In genomic region chr10:50464004-50464409, GRCh38 we compare ENCODE assay signal across 15 cellular contexts.
DNase-seq lines count a peak whose midpoint lies in the region; TF ChIP-seq lines count a peak whose summit lies in the region.
"Had no signal": no experiment of that assay in that cellular context is flagged by ENCODE, and none has a peak within 500 bp of the region (broad histone marks: within the 10 kb centered on the region; RNA-seq: fewer than 3 reads in every experiment).

No MANE protein-coding gene starts in this region.

- H3K9me3 ChIP-seq in HEK293 (ENCODE audit: control insufficient read depth, insufficient read depth, low read depth, low read length) (no peaks in the 10 kb centered on the region), stomach (no peaks in the 10 kb centered on the region)
- H3K9me3 ChIP-seq: ascending aorta had no signal

- no peak for TF ChIP-seq EP300 in stomach (IDR thresholded peaks at IDR 0.05)

- CTCF ChIA-PET in HEK293 (lab: Yijun Ruan, JAX), result no interaction called here

- TF ChIP-seq CTCF in HEK293 (tag by site-specific recombination; IDR thresholded peaks at IDR 0.05) (no peak), fibroblast of pulmonary artery (IDR thresholded peaks at IDR 0.05; ENCODE audit: low read length, missing control alignments) (no peak), stomach (IDR thresholded peaks at IDR 0.05) (no peak)

- peaks cover 18% of the 10 kb centered on the region for H3K4me1 ChIP-seq in HEK293 (ENCODE audit: control insufficient read depth, insufficient read depth, low read length)
- peaks cover 0 to 41% (median 16%) of the 10 kb centered on the region in 4 donors for H3K4me1 ChIP-seq in stomach

- intact Hi-C loops in stomach (cut with DNase I; ENCODE audit: low total_unique reads), result no loop called here

- WGBS in stomach, 5 donors, result 48 to 98% (median 94%) methylated on average over 1 of the region's 1 CpG

- peak; percentile 53 for DNase-seq in Ammon's horn (ENCODE audit: low spot score)
- DNase-seq in NOMO-1 treated with dmso at 0.1 percent for 144 hours (lab: John Stamatoyannopoulos, UW; ENCODE audit: unreplicated experiment), result peak; percentile 43
- DNase-seq in fibroblast of pulmonary artery (ENCODE audit: low read depth), result peak; percentile 45
- no peak for DNase-seq in AG08396 (ENCODE audit: low spot score)
- DNase-seq in NCI-H774 (lab: John Stamatoyannopoulos, UW), result no peak
- DNase-seq in dermis blood vessel endothelial cell, result no peak
- DNase-seq in stomach, result no peak
- DNase-seq: activated CD4-positive, alpha-beta T cell treated with anti-CD3 and anti-CD28 coated beads, Interleukin-2, amount 50 U/mL, for 48 hours; effector CD8-positive, alpha-beta T cell; islet precursor cell; NCI-H187 treated with DMSO at 0.1 percent for 48 hours; stimulated activated naive CD4-positive, alpha-beta T cell treated with Interleukin-2 at 50 U/mL for 16 hours; T-helper 2 cell had no signal

- TF ChIP-seq POLR2A in stomach (IDR thresholded peaks at IDR 0.05), result no peak

- H3K36me3 ChIP-seq in HEK293 (ENCODE audit: control insufficient read depth in 2 of 2, insufficient read depth in 1 of 2, low read length in 2 of 2), result peaks cover 0 to 3% of the 10 kb centered on the region in 2 experiments; a peak in 1 of 3 replicates
- H3K36me3 ChIP-seq in stomach, result peaks cover 0 to 12% (median 9%) of the 10 kb centered on the region in 4 donors

- H3K27ac ChIP-seq in HEK293 (ENCODE audit: extremely low read depth, low read depth, low read length) (0 out of 2 replicates have a peak overlapping the region, but pooled peaks have one; percentile 25), stomach (no peak overlapping the region)
- H3K27ac ChIP-seq: ascending aorta had no signal

- H3K4me3 ChIP-seq in HEK293 (ENCODE audit: low read depth, low read length) (no peak overlapping the region), fibroblast of pulmonary artery (replicated peaks; ENCODE audit: low read depth, low read length) (no peak overlapping the region), stomach (no peak overlapping the region)
- H3K4me3 ChIP-seq: ascending aorta had no signal

- POLR2A ChIA-PET in HEK293 (lab: Yijun Ruan, JAX), result interaction anchor here (0.7 kb wide), 1 partner anchor 160 kb away, joined by 4 read pairs; no protein-coding TSS in a partner anchor

- no peaks in the 10 kb centered on the region for H3K27me3 ChIP-seq in stomach
- H3K27me3 ChIP-seq: ascending aorta had no signal

TF ChIP-seq in HEK293, 187 proteins besides CTCF, POLR2A, EP300 and RAD21 (continues in another document):
- TF ChIP-seq SP7 (tag by site-specific recombination; IDR thresholded peaks at IDR 0.05), result peak; percentile 98
- no peak for TF ChIP-seq ZNF146 (tag by site-specific recombination; IDR thresholded peaks at IDR 0.05)
- TF ChIP-seq ZNF530 (tag by site-specific recombination; IDR thresholded peaks at IDR 0.05; ENCODE audit: low read depth), result no peak
- no peak for TF ChIP-seq ZNF16 (tag by site-specific recombination; IDR thresholded peaks at IDR 0.05; ENCODE audit: low read depth)
- 0 out of 2 replicates have a peak, but pooled peaks have one; percentile 14 for TF ChIP-seq ZNF341 (tag by site-specific recombination; IDR thresholded peaks at IDR 0.05; ENCODE audit: low read depth)
- no peak for TF ChIP-seq ZIC2 (tag by site-specific recombination; IDR thresholded peaks at IDR 0.05)
- peak; percentile 100 for TF ChIP-seq PRDM6 (tag by site-specific recombination; IDR thresholded peaks at IDR 0.05)
- TF ChIP-seq ZNF184 (tag by site-specific recombination; IDR thresholded peaks at IDR 0.05), result peak; percentile 95
- TF ChIP-seq ZNF768 (tag by site-specific recombination; IDR thresholded peaks at IDR 0.05), result no peak; the same call in 1 of the 2 replicates
- 0 out of 2 replicates have a peak, but pooled peaks have one; percentile 91 for TF ChIP-seq ZNF221 (tag by site-specific recombination; IDR thresholded peaks at IDR 0.05; ENCODE audit: borderline replicate concordance)
- TF ChIP-seq ZNF776 (tag by site-specific recombination; IDR thresholded peaks at IDR 0.05; ENCODE audit: borderline replicate concordance), result no peak
- peak; percentile 63 for TF ChIP-seq PRDM10 (tag by site-specific recombination; IDR thresholded peaks at IDR 0.05)
- peak; percentile 63; the same call in 1 of the 2 replicates for TF ChIP-seq MZF1 (tag by site-specific recombination; IDR thresholded peaks at IDR 0.05; ENCODE audit: borderline replicate concordance)
- TF ChIP-seq ZFP41 (tag by site-specific recombination; IDR thresholded peaks at IDR 0.05; ENCODE audit: borderline replicate concordance), result no peak
- peak; percentile 100 for TF ChIP-seq ZNF843 (tag by site-specific recombination; IDR thresholded peaks at IDR 0.05)
- peak; percentile 72 for TF ChIP-seq SCRT2 (tag by site-specific recombination; IDR thresholded peaks at IDR 0.05)
- no peak for TF ChIP-seq ELK4 (IDR thresholded peaks at IDR 0.05; ENCODE audit: borderline replicate concordance, low read depth, low read length)
- TF ChIP-seq ZNF580 (tag by site-specific recombination; IDR thresholded peaks at IDR 0.05), result peak; percentile 97
- peak; percentile 75 for TF ChIP-seq ZNF692 (tag by site-specific recombination; IDR thresholded peaks at IDR 0.05)
- no peak for TF ChIP-seq TRIM28 (IDR thresholded peaks at IDR 0.05; ENCODE audit: borderline replicate concordance, low read length)
- no peak for TF ChIP-seq ZBTB48 (tag by site-specific recombination; IDR thresholded peaks at IDR 0.05)
- peak; percentile 67; the same call in 1 of the 2 replicates for TF ChIP-seq ZNF549 (tag by site-specific recombination; IDR thresholded peaks at IDR 0.05)

Comparison
In these comparisons a context has a peak if more than half of its experiments do, and no peak if none do; other contexts are left out.
1. DNase-seq: peak in Ammon's horn (single experiment), NOMO-1 treated with dmso at 0.1 percent for 144 hours (single experiment) and fibroblast of pulmonary artery (single experiment); none in AG08396 (single experiment), NCI-H774 (single experiment), dermis blood vessel endothelial cell (single experiment) and stomach (single experiment).